Comparison of ENCODE assay signal across 1 cellular context in genomic region chr10:93496322-93497041, GRCh38.
A peak's percentile ranks its signal among the peaks of the same experiment; 100 is the strongest.
TF ChIP-seq lines count a peak whose summit lies in the region.

TSS of gene CEP55 (plus strand) at chr10:93496612. CDS start at chr10:93500052, 3,440 bp downstream.

TF ChIP-seq in HepG2, 621 proteins besides CTCF, POLR2A, EP300 and RAD21 (continued from another document and continues in another):
- TF ChIP-seq, protein P1, sequence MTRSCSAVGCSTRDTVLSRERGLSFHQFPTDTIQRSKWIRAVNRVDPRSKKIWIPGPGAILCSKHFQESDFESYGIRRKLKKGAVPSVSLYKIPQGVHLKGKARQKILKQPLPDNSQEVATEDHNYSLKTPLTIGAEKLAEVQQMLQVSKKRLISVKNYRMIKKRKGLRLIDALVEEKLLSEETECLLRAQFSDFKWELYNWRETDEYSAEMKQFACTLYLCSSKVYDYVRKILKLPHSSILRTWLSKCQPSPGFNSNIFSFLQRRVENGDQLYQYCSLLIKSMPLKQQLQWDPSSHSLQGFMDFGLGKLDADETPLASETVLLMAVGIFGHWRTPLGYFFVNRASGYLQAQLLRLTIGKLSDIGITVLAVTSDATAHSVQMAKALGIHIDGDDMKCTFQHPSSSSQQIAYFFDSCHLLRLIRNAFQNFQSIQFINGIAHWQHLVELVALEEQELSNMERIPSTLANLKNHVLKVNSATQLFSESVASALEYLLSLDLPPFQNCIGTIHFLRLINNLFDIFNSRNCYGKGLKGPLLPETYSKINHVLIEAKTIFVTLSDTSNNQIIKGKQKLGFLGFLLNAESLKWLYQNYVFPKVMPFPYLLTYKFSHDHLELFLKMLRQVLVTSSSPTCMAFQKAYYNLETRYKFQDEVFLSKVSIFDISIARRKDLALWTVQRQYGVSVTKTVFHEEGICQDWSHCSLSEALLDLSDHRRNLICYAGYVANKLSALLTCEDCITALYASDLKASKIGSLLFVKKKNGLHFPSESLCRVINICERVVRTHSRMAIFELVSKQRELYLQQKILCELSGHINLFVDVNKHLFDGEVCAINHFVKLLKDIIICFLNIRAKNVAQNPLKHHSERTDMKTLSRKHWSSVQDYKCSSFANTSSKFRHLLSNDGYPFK (CRISPR knock-in tag; IDR thresholded peaks at IDR 0.05; ENCODE audit: borderline replicate concordance), result peak; percentile 45; the same call in 1 of the 2 replicates
- TF ChIP-seq CREM (IDR thresholded peaks at IDR 0.05) (peak; percentile 56; the same call in 1 of the 2 replicates), CREM (CRISPR knock-in tag; IDR thresholded peaks at IDR 0.05) (0 out of 2 replicates have a peak, but pooled peaks have one; percentile 51), MIER3 (CRISPR knock-in tag; IDR thresholded peaks at IDR 0.05; ENCODE audit: borderline replicate concordance) (0 out of 2 replicates have a peak, but pooled peaks have one; percentile 35), TEAD2 (CRISPR knock-in tag; IDR thresholded peaks at IDR 0.05) (no peak), RERE (CRISPR knock-in tag; IDR thresholded peaks at IDR 0.05; ENCODE audit: low read depth) (0 out of 2 replicates have a peak, but pooled peaks have one; percentile 11), EEA1 (CRISPR knock-in tag; IDR thresholded peaks at IDR 0.05; ENCODE audit: borderline replicate concordance) (no peak; the same call in 1 of the 2 replicates), E2F2 (CRISPR knock-in tag; IDR thresholded peaks at IDR 0.05; ENCODE audit: borderline replicate concordance) (peak; percentile 66; the same call in 1 of the 2 replicates), ZXDC (CRISPR knock-in tag; IDR thresholded peaks at IDR 0.05) (no peak), PCBP1 (IDR thresholded peaks at IDR 0.05; ENCODE audit: borderline replicate concordance, low read depth, low read length) (no peak), NFIB (CRISPR knock-in tag; IDR thresholded peaks at IDR 0.05; ENCODE audit: borderline replicate concordance) (no peak), MLLT10 (CRISPR knock-in tag; IDR thresholded peaks at IDR 0.05) (no peak), HOXD1 (CRISPR knock-in tag; IDR thresholded peaks at IDR 0.05) (no peak), PTBP1 (IDR thresholded peaks at IDR 0.05; ENCODE audit: low read depth, low read length, poor library complexity, severe bottlenecking) (no peak)
- TF ChIP-seq, protein P2, sequence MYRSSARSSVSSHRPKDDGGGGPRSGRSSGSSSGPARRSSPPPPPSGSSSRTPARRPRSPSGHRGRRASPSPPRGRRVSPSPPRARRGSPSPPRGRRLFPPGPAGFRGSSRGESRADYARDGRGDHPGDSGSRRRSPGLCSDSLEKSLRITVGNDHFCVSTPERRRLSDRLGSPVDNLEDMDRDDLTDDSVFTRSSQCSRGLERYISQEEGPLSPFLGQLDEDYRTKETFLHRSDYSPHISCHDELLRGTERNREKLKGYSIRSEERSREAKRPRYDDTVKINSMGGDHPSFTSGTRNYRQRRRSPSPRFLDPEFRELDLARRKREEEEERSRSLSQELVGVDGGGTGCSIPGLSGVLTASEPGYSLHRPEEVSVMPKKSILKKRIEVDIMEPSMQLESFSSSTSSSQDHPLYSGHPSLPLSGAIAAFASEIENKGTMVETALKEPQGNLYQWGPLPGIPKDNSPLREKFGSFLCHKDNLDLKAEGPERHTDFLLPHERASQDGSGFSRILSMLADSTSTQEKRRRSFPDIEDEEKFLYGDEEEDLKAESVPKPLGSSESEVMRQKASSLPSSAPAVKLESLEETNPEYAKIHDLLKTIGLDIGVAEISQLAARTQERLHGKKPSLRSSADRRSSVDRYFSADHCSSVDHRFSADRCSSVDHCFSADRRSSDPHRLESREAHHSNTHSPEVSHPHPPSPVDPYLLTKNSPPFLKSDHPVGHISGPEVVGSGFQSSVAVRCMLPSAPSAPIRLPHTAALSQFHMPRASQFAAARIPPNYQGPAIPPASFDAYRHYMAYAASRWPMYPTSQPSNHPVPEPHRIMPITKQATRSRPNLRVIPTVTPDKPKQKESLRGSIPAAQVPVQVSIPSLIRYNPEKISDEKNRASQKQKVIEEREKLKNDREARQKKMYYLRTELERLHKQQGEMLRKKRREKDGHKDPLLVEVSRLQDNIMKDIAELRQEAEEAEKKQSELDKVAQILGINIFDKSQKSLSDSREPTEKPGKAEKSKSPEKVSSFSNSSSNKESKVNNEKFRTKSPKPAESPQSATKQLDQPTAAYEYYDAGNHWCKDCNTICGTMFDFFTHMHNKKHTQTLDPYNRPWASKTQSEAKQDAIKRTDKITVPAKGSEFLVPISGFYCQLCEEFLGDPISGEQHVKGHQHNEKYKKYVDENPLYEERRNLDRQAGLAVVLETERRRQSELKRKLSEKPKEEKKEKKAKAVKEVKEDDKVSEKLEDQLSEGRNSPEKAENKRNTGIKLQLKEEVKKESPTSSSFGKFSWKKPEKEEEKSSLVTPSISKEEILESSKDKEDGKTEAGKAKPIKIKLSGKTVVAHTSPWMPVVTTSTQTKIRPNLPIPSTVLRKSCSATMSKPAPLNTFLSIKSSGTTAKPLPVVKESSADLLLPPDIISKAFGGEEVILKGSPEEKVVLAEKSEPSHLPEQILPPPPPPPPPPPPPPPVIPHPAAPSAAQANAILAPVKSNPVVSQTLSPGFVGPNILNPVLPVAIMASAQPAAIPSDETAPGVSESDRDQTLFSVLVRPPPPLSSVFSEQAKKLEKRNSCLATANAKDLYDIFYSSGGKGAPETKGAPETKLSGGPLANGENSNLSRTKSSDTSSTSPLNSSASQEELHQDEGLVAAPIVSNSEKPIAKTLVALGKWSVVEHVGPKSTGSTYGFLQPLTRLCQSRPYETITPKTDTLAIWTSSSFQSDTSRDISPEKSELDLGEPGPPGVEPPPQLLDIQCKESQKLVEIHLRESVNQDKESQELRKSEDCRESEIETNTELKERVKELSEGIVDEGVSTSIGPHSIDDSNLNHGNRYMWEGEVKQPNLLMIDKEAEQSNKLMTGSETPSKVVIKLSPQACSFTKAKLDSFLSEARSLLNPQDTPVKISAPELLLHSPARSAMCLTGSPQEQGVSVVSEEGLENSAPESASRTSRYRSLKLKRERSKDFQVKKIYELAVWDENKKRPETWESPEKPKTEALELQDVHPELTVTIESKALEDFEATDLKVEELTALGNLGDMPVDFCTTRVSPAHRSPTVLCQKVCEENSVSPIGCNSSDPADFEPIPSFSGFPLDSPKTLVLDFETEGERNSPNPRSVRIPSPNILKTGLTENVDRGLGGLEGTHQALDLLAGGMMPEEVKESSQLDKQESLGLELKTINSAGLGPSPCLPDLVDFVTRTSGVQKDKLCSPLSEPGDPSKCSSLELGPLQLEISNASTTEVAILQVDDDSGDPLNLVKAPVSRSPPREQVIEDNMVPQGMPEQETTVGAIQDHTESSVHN (CRISPR knock-in tag; IDR thresholded peaks at IDR 0.05), result no peak
- TF ChIP-seq, protein P3, sequence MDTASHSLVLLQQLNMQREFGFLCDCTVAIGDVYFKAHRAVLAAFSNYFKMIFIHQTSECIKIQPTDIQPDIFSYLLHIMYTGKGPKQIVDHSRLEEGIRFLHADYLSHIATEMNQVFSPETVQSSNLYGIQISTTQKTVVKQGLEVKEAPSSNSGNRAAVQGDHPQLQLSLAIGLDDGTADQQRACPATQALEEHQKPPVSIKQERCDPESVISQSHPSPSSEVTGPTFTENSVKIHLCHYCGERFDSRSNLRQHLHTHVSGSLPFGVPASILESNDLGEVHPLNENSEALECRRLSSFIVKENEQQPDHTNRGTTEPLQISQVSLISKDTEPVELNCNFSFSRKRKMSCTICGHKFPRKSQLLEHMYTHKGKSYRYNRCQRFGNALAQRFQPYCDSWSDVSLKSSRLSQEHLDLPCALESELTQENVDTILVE (CRISPR knock-in tag; IDR thresholded peaks at IDR 0.05), result no peak
- TF ChIP-seq, protein P4, sequence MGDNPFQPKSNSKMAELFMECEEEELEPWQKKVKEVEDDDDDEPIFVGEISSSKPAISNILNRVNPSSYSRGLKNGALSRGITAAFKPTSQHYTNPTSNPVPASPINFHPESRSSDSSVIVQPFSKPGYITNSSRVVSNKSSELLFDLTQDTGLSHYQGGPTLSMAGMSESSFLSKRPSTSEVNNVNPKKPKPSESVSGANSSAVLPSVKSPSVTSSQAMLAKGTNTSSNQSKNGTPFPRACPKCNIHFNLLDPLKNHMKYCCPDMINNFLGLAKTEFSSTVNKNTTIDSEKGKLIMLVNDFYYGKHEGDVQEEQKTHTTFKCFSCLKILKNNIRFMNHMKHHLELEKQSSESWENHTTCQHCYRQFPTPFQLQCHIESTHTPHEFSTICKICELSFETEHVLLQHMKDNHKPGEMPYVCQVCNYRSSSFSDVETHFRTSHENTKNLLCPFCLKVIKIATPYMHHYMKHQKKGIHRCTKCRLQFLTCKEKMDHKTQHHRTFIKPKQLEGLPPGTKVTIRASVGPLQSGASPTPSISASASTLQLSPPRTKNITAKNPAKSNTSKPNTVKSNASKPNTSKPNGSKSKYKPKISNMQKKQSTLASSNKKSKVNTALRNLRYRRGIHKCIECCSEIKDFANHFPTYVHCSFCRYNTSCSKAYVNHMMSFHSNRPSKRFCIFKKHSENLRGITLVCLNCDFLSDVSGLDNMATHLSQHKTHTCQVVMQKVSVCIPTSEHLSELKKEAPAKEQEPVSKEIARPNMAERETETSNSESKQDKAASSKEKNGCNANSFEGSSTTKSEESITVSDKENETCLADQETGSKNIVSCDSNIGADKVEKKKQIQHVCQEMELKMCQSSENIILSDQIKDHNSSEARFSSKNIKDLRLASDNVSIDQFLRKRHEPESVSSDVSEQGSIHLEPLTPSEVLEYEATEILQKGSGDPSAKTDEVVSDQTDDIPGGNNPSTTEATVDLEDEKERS (CRISPR knock-in tag; IDR thresholded peaks at IDR 0.05), result no peak
- TF ChIP-seq, protein P5, sequence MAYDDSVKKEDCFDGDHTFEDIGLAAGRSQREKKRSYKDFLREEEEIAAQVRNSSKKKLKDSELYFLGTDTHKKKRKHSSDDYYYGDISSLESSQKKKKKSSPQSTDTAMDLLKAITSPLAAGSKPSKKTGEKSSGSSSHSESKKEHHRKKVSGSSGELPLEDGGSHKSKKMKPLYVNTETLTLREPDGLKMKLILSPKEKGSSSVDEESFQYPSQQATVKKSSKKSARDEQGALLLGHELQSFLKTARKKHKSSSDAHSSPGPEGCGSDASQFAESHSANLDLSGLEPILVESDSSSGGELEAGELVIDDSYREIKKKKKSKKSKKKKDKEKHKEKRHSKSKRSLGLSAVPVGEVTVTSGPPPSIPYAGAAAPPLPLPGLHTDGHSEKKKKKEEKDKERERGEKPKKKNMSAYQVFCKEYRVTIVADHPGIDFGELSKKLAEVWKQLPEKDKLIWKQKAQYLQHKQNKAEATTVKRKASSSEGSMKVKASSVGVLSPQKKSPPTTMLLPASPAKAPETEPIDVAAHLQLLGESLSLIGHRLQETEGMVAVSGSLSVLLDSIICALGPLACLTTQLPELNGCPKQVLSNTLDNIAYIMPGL (CRISPR knock-in tag; IDR thresholded peaks at IDR 0.05; ENCODE audit: borderline replicate concordance in 1 of 2, low read depth in 1 of 2), result peak; percentile 32 to 37; a peak in 2 of 4 replicates
